1 cellular context compared by ENCODE assay signal in genomic region chr16:31074073-31074813, GRCh38.
TF ChIP-seq lines count a peak whose summit lies in the region.

ZNF646 (plus strand) TSS chr16:31074422; CDS start chr16:31076325, 1,903 bp downstream.
ZNF668 (minus strand) TSS chr16:31074240; CDS start chr16:31064459, 9,781 bp downstream.

TF ChIP-seq in HepG2, 621 proteins besides CTCF, POLR2A, EP300 and RAD21 (continued from another document and continues in another):
- peak; percentile 77; the same call in 1 of the 2 replicates for TF ChIP-seq PHF8 (CRISPR knock-in tag; IDR thresholded peaks at IDR 0.05)
- no peak for TF ChIP-seq ZSCAN12 (CRISPR knock-in tag; IDR thresholded peaks at IDR 0.05)
- peak; percentile 79; the same call in 1 of the 2 replicates for TF ChIP-seq TRAFD1 (CRISPR knock-in tag; IDR thresholded peaks at IDR 0.05; ENCODE audit: borderline replicate concordance)
- TF ChIP-seq NCOA2 (CRISPR knock-in tag; IDR thresholded peaks at IDR 0.05), result peak; percentile 35; the same call in 1 of the 2 replicates
- no peak for TF ChIP-seq ZNF7 (CRISPR knock-in tag; IDR thresholded peaks at IDR 0.05)
- TF ChIP-seq TSC22D2 (CRISPR knock-in tag; IDR thresholded peaks at IDR 0.05; ENCODE audit: borderline replicate concordance), result peak; percentile 32; the same call in 1 of the 2 replicates
- TF ChIP-seq SYNCRIP (IDR thresholded peaks at IDR 0.05; ENCODE audit: insufficient read depth, low read depth, low read length), result no peak
- TF ChIP-seq FOXC1 (CRISPR knock-in tag; IDR thresholded peaks at IDR 0.05; ENCODE audit: borderline replicate concordance), result no peak
- peak; percentile 65; the same call in 1 of the 2 replicates for TF ChIP-seq ISL2 (CRISPR knock-in tag; IDR thresholded peaks at IDR 0.05)
- peak; percentile 68 for TF ChIP-seq DR1 (CRISPR knock-in tag; IDR thresholded peaks at IDR 0.05)
- TF ChIP-seq ZNF446 (CRISPR knock-in tag; IDR thresholded peaks at IDR 0.05), result no peak
- TF ChIP-seq ZNF326 (CRISPR knock-in tag; IDR thresholded peaks at IDR 0.05; ENCODE audit: borderline replicate concordance), result no peak
- TF ChIP-seq ZSCAN21 (CRISPR knock-in tag; IDR thresholded peaks at IDR 0.05; ENCODE audit: borderline replicate concordance), result peak; percentile 51; the same call in 1 of the 2 replicates
- TF ChIP-seq FOXP1 (IDR thresholded peaks at IDR 0.05), result peak; percentile 49; the same call in 1 of the 2 replicates
- no peak for TF ChIP-seq FOXP1 (CRISPR knock-in tag; IDR thresholded peaks at IDR 0.05)
- TF ChIP-seq NFKBIZ (CRISPR knock-in tag; IDR thresholded peaks at IDR 0.05), result peak; percentile 36; the same call in 1 of the 2 replicates
- no peak; the same call in 1 of the 2 replicates for TF ChIP-seq ZNF142 (CRISPR knock-in tag; IDR thresholded peaks at IDR 0.05)
- peak; percentile 58 for TF ChIP-seq RXRA (CRISPR knock-in tag; IDR thresholded peaks at IDR 0.05)
- TF ChIP-seq MLX (CRISPR knock-in tag; IDR thresholded peaks at IDR 0.05), result peak; percentile 58
- peak; percentile 30; the same call in 1 of the 2 replicates for TF ChIP-seq HOXA9 (CRISPR knock-in tag; IDR thresholded peaks at IDR 0.05; ENCODE audit: borderline replicate concordance)
- TF ChIP-seq SRY (CRISPR knock-in tag; IDR thresholded peaks at IDR 0.05), result peak; percentile 74
- 0 out of 2 replicates have a peak, but pooled peaks have one; percentile 69 for TF ChIP-seq ZSCAN29 (CRISPR knock-in tag; conservative IDR thresholded peaks at IDR 0.05)
- TF ChIP-seq ZNF501 (CRISPR knock-in tag; IDR thresholded peaks at IDR 0.05), result peak; percentile 92; the same call in 1 of the 2 replicates
- peak; percentile 89 for TF ChIP-seq MAX (IDR thresholded peaks at IDR 0.05)
- no peak for TF ChIP-seq AKNA (CRISPR knock-in tag; IDR thresholded peaks at IDR 0.05; ENCODE audit: borderline replicate concordance)
- no peak for TF ChIP-seq TAF15 (IDR thresholded peaks at IDR 0.05; ENCODE audit: low read depth, low read length, poor library complexity, severe bottlenecking)
- TF ChIP-seq ZNF777 (CRISPR knock-in tag; IDR thresholded peaks at IDR 0.05), result peak; percentile 80
- TF ChIP-seq SMAD1 (CRISPR knock-in tag; IDR thresholded peaks at IDR 0.05; ENCODE audit: borderline replicate concordance, low read depth), result peak; percentile 63; the same call in 1 of the 2 replicates
- peak; percentile 54; the same call in 1 of the 2 replicates for TF ChIP-seq NFYB (CRISPR knock-in tag; IDR thresholded peaks at IDR 0.05)
- peak; percentile 89 for TF ChIP-seq HOXD1 (CRISPR knock-in tag; IDR thresholded peaks at IDR 0.05)
- TF ChIP-seq SKIL (CRISPR knock-in tag; IDR thresholded peaks at IDR 0.05; ENCODE audit: borderline replicate concordance), result no peak
- no peak for TF ChIP-seq PRDM4 (CRISPR knock-in tag; IDR thresholded peaks at IDR 0.05; ENCODE audit: borderline replicate concordance)
- no peak for TF ChIP-seq CENPBD1 (CRISPR knock-in tag; IDR thresholded peaks at IDR 0.05; ENCODE audit: borderline replicate concordance, low read depth)
- peak; percentile 59; the same call in 1 of the 2 replicates for TF ChIP-seq ZKSCAN1 (IDR thresholded peaks at IDR 0.05; ENCODE audit: low read length)
- no peak for TF ChIP-seq ZBTB7B (CRISPR knock-in tag; IDR thresholded peaks at IDR 0.05)
- TF ChIP-seq MAFF (IDR thresholded peaks at IDR 0.05; ENCODE audit: low read depth, low read length), result no peak
- TF ChIP-seq ZSCAN25 (CRISPR knock-in tag; IDR thresholded peaks at IDR 0.05), result peak; percentile 62; the same call in 1 of the 2 replicates
- peak; percentile 67 for TF ChIP-seq PTBP1 (IDR thresholded peaks at IDR 0.05; ENCODE audit: low read depth, low read length, poor library complexity, severe bottlenecking)
- TF ChIP-seq PATZ1 (CRISPR knock-in tag; IDR thresholded peaks at IDR 0.05), result peak; percentile 64
